1 cellular context compared by ENCODE assay signal in genomic region chr11:116928102-116928777, GRCh38.
A peak's percentile ranks its signal among the peaks of the same experiment; 100 is the strongest.
TF ChIP-seq lines count a peak whose summit lies in the region.

No MANE protein-coding gene starts in this region.

TF ChIP-seq in GM12878, 131 proteins besides CTCF, POLR2A, EP300 and RAD21 (continued from another document and continues in another):
- TF ChIP-seq PRDM15 (CRISPR knock-in tag; IDR thresholded peaks at IDR 0.05) (no peak), RCOR1 (conservative IDR thresholded peaks at IDR 0.05; ENCODE audit: low read depth, low read length) (0 out of 2 replicates have a peak, but pooled peaks have one; percentile 25), GATAD2B (conservative IDR thresholded peaks at IDR 0.05; ENCODE audit: low read depth) (no peak), MLLT1 (IDR thresholded peaks at IDR 0.05) (no peak), RAD51 (IDR thresholded peaks at IDR 0.05) (no peak), ZBED1 (IDR thresholded peaks at IDR 0.05; ENCODE audit: borderline replicate concordance) (0 out of 2 replicates have a peak, but pooled peaks have one; percentile 5), CBFB (IDR thresholded peaks at IDR 0.05; ENCODE audit: low read depth) (no peak), WRNIP1 (IDR thresholded peaks at IDR 0.05; ENCODE audit: borderline replicate concordance, low read depth, low read length) (no peak), BMI1 (IDR thresholded peaks at IDR 0.05; ENCODE audit: borderline replicate concordance) (no peak), ETV6 (conservative IDR thresholded peaks at IDR 0.05 in 1 of 2, IDR thresholded peaks at IDR 0.05 in 1 of 2; ENCODE audit: borderline replicate concordance in 1 of 2, low read depth in 1 of 2) (0 out of 4 replicates have a peak, but pooled peaks of 1 of the 2 experiments have one; percentile 35), PKNOX1 (IDR thresholded peaks at IDR 0.05) (peak; percentile 61), USF1 (IDR thresholded peaks at IDR 0.05; ENCODE audit: borderline replicate concordance, extremely low read length, insufficient read depth, low read depth, low read length) (no peak), TARDBP (IDR thresholded peaks at IDR 0.05; ENCODE audit: borderline replicate concordance) (no peak), PAX8 (IDR thresholded peaks at IDR 0.05) (no peak), CEBPB (IDR thresholded peaks at IDR 0.05; ENCODE audit: borderline replicate concordance in 1 of 2, low read depth in 2 of 2, low read length in 2 of 2) (no peak), SUZ12 (IDR thresholded peaks at IDR 0.05; ENCODE audit: unreplicated experiment) (no peak), POU2F2 (IDR thresholded peaks at IDR 0.05; ENCODE audit: borderline replicate concordance, low read depth, low read length) (no peak), CEBPZ (IDR thresholded peaks at IDR 0.05; ENCODE audit: low read depth, low read length) (no peak), USF2 (IDR thresholded peaks at IDR 0.05; ENCODE audit: borderline replicate concordance, low read depth, low read length) (no peak), RELA (IDR thresholded peaks at IDR 0.05; ENCODE audit: borderline replicate concordance, partially characterized antibody) (no peak), CUX1 (IDR thresholded peaks at IDR 0.05; ENCODE audit: insufficient replicate concordance, low read depth, low read length) (no peak), NFYA (IDR thresholded peaks at IDR 0.05; ENCODE audit: borderline replicate concordance, low read depth, low read length) (no peak), EED (IDR thresholded peaks at IDR 0.05; ENCODE audit: low read depth) (peak; percentile 51; the same call in 1 of the 2 replicates), STAT3 (IDR thresholded peaks at IDR 0.05; ENCODE audit: low read depth, low read length) (0 out of 2 replicates have a peak, but pooled peaks have one; percentile 65), ZNF384 (IDR thresholded peaks at IDR 0.05; ENCODE audit: borderline replicate concordance, low read depth, low read length) (no peak), IKZF2 (IDR thresholded peaks at IDR 0.05) (peak; percentile 24 to 47; a peak in 2 of 4 replicates), IKZF1 (conservative IDR thresholded peaks at IDR 0.05) (0 out of 2 replicates have a peak, but pooled peaks have one; percentile 42), YY1 (IDR thresholded peaks at IDR 0.05; ENCODE audit: low read depth, low read length) (no peak), MTA3 (IDR thresholded peaks at IDR 0.05; ENCODE audit: borderline replicate concordance, low read length) (no peak; the same call in 1 of the 2 replicates), NFXL1 (IDR thresholded peaks at IDR 0.05; ENCODE audit: borderline replicate concordance) (no peak), RUNX3 (IDR thresholded peaks at IDR 0.05; ENCODE audit: low read length) (peak; percentile 90), ZNF207 (IDR thresholded peaks at IDR 0.05; ENCODE audit: borderline replicate concordance) (no peak), BRCA1 (IDR thresholded peaks at IDR 0.05; ENCODE audit: low read depth, low read length) (no peak), ATF7 (IDR thresholded peaks at IDR 0.05; ENCODE audit: low read depth) (peak; percentile 37), RFX5 (IDR thresholded peaks at IDR 0.05; ENCODE audit: low read depth, low read length) (no peak), IRF5 (IDR thresholded peaks at IDR 0.05; ENCODE audit: borderline replicate concordance) (no peak), RBBP5 (conservative IDR thresholded peaks at IDR 0.05) (no peak), E2F4 (IDR thresholded peaks at IDR 0.05; ENCODE audit: low read depth, low read length) (no peak), PAX5 (IDR thresholded peaks at IDR 0.05; ENCODE audit: borderline replicate concordance, low read depth, low read length) (peak; percentile 53; the same call in 1 of the 2 replicates), FOXK2 (IDR thresholded peaks at IDR 0.05) (no peak), SPI1 (IDR thresholded peaks at IDR 0.05; ENCODE audit: borderline replicate concordance, insufficient read depth, low read depth, low read length) (peak; percentile 65; the same call in 1 of the 2 replicates), SMAD5 (IDR thresholded peaks at IDR 0.05; ENCODE audit: low read depth) (no peak), MEF2A (IDR thresholded peaks at IDR 0.05; ENCODE audit: insufficient read depth, low read depth, low read length) (no peak), JUNB (IDR thresholded peaks at IDR 0.05) (no peak), CREM (IDR thresholded peaks at IDR 0.05; ENCODE audit: low read depth) (0 out of 2 replicates have a peak, but pooled peaks have one; percentile 15)
